ENCODE assay signal across 15 cellular contexts in the genomic region with DNA sequence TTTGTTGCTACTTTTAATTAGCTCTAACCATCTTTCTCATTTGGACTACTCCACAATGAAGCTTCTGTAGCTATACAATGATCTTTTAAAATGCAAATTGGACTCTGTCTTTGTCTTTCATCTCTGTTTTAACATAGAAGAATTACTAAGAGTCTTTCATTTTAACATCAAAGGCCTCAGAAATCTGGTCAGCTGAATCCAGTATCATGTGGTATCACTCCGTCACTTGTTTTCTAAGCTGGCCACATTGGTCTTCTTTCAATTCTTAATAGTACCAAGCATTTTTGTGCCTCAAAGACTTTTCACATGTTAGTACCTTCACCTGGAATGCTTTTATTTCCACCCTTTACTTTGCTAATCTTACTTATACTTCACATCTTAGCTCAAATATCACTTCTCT.
DNase-seq lines count a peak whose midpoint lies in the region; ATAC-seq lines count a peak whose summit lies in the region.
"Had no signal": no experiment of that assay in that cellular context is flagged by ENCODE, and none has a peak within 500 bp of the region (broad histone marks: within the 10 kb centered on the region; RNA-seq: fewer than 3 reads in every experiment).

No MANE protein-coding gene starts in this region.

- DNase-seq in SW480 (ENCODE audit: low spot score): peak; percentile 37
- peak; percentile 69 for DNase-seq in pons (ENCODE audit: low spot score)
- DNase-seq in posterior cingulate gyrus: no peak
- DNase-seq: NCI-H1048, NCI-H1436 treated with DMSO at 0.1 percent for 48 hours, NCI-H2081, NCI-H524, SHP77 treated with DMSO at 0.1 percent for 48 hours had no signal

- H3K4me2 ChIP-seq in BLaER1 treated with 17β-estradiol and CSF1 and Interleukin-3, amounts not matched to agents 10 nM and 100 nM: peak overlapping the region in 8 of 11 experiments; percentile 6 to 55 (median 34); a peak in 13 of 22 replicates

- no peaks in the 10 kb centered on the region; a peak in 1 of 22 replicates for H3K9me3 ChIP-seq in BLaER1 treated with 17β-estradiol and CSF1 and Interleukin-3, amounts not matched to agents 10 nM and 100 nM (replicated peaks in 1 of 11)
- H3K9me3 ChIP-seq in HUES48 (ENCODE audit: control insufficient read depth, insufficient read depth, low read length): no peaks in the 10 kb centered on the region
- H3K9me3 ChIP-seq: HAP-1 had no signal

- no peak overlapping the region for H3K27ac ChIP-seq in BLaER1 treated with 17β-estradiol and CSF1 and Interleukin-3, amounts not matched to agents 10 nM and 100 nM
- H3K27ac ChIP-seq in HUES48 (ENCODE audit: low read depth, low read length): peak overlapping the region; percentile 53

- ATAC-seq in GM19467 (IDR thresholded peaks at IDR 0.05; ENCODE audit: unreplicated experiment): no peak
- no peak for ATAC-seq in GM19463 (IDR thresholded peaks at IDR 0.05; ENCODE audit: unreplicated experiment)
- ATAC-seq: K562, SK-N-SH treated with all-trans-retinoic acid at 6 μM for 48 hours had no signal

- H4K20me1 ChIP-seq in BLaER1 treated with 17β-estradiol and CSF1 and Interleukin-3, amounts not matched to agents 10 nM and 100 nM: no peaks in the 10 kb centered on the region

- H3K4me1 ChIP-seq in BLaER1 treated with 17β-estradiol and CSF1 and Interleukin-3, amounts not matched to agents 10 nM and 100 nM: peaks cover 0 to 24% (median 18%) of the 10 kb centered on the region in 10 experiments; a peak in 12 of 20 replicates
- H3K4me1 ChIP-seq in HUES48 (ENCODE audit: control insufficient read depth, insufficient read depth, low read length): peaks cover 24% of the 10 kb centered on the region
- H3K4me1 ChIP-seq: HAP-1 had no signal

- H3K9ac ChIP-seq in BLaER1 treated with 17β-estradiol and CSF1 and Interleukin-3, amounts not matched to agents 10 nM and 100 nM: no peak overlapping the region
- no peak overlapping the region for H3K9ac ChIP-seq in HUES48 (ENCODE audit: low read depth, low read length)

- intact Hi-C loops in posterior cingulate gyrus (cut with DNase I): no loop called here

- H3K36me3 ChIP-seq in BLaER1 treated with 17β-estradiol and CSF1 and Interleukin-3, amounts not matched to agents 10 nM and 100 nM: no peaks in the 10 kb centered on the region
- H3K36me3 ChIP-seq in HUES48 (ENCODE audit: control insufficient read depth, insufficient read depth, low read length): no peaks in the 10 kb centered on the region
- H3K36me3 ChIP-seq: HAP-1 had no signal

- H3K4me3 ChIP-seq in BLaER1 treated with 17β-estradiol and CSF1 and Interleukin-3, amounts not matched to agents 10 nM and 100 nM: no peak overlapping the region
- H3K4me3 ChIP-seq in HUES48 (ENCODE audit: low read depth, low read length): no peak overlapping the region
- H3K4me3 ChIP-seq: HAP-1, K562 had no signal

- no peaks in the 10 kb centered on the region for H3K27me3 ChIP-seq in BLaER1 treated with 17β-estradiol and CSF1 and Interleukin-3, amounts not matched to agents 10 nM and 100 nM
- H3K27me3 ChIP-seq in HUES48 (ENCODE audit: control insufficient read depth, insufficient read depth, low read length): no peaks in the 10 kb centered on the region

Comparison
In these comparisons a context has a peak if more than half of its experiments do, and no peak if none do; other contexts are left out.
1. DNase-seq: peak in SW480 (single experiment) and pons (single experiment); none in posterior cingulate gyrus (0 of 10).